Comparison of ENCODE assay signal across 4 cellular contexts in genomic region chr6:3178666-3179065, GRCh38. TPM values are rescaled to one million over a fixed set of nuclear protein-coding genes. Genes with fewer than 3 reads are reported as not detected.
"Had no signal": no experiment of that assay in that cellular context is flagged by ENCODE, and none has a peak within 500 bp of the region (broad histone marks: within the 10 kb centered on the region; RNA-seq: fewer than 3 reads in every experiment).

No MANE protein-coding gene starts in this region.

RNA-seq across cellular contexts. Expression of gene TUBB2B, which starts 48.8 kb away (rescaled TPM):
- total RNA-seq: activated CD4-positive, alpha-beta T cell treated with anti-CD3 and anti-CD28 coated beads, Interleukin-2, amount 10 ng/mL, durations not matched to agents 7 days and 5 days; activated CD8-positive, alpha-beta T cell treated with anti-CD3 and anti-CD28 coated beads, Interleukin-2, amount 10 ng/mL, durations not matched to agents 7 days and 5 days; activated naive CD8-positive, alpha-beta T cell treated with anti-CD3 and anti-CD28 coated beads, Interleukin-2, amount 10 ng/mL, durations not matched to agents 7 days and 5 days; ascending aorta had no signal
